ENCODE assay signal across 9 cellular contexts in the genomic region with DNA sequence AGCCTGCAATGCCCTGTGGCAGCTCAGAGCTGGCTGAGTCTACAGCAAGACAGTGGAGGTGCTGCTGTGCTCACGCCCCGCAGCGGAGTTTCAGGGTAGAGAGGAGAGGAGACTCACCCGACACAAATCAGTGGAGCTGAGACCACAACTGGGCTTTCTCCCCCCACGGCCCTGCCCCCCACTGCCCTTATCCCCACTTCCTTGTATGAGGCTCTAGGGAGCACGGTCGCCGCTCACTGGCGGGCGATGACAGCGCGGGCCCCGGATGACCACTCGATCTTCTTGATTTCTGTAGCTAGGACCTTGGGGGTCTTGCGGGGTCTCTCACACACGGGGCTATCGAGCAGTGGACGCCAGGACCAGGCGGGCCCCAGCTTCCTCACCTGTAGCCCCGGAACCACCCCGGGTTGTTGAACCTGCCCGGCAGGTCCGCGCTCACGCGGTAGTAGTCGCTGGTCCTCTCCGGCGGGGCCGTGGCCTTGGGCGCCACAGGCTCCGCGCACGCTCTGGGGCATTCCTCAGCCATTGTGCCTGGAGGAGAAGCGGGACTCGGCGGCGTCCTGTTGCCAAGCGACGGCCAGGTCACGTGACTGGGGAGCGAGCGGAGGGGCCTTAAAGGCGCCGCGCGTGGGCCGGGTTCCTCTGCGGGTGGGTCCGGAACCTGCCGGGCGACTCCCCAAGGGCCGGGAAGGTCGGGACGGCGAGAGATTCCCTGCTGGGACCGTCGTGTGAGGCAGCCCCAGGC. TPM values are rescaled to one million over a fixed set of nuclear protein-coding genes. Genes with fewer than 3 reads are reported as not detected.
DNase-seq lines count a peak whose midpoint lies in the region; ATAC-seq and TF ChIP-seq lines count a peak whose summit lies in the region.
"Had no signal": no experiment of that assay in that cellular context is flagged by ENCODE, and none has a peak within 500 bp of the region (broad histone marks: within the 10 kb centered on the region; RNA-seq: fewer than 3 reads in every experiment).

No MANE protein-coding gene starts in this region.

- DNase-seq in COLO668 (lab: John Stamatoyannopoulos, UW; ENCODE audit: unreplicated experiment) (peak; percentile 91), GOT3 (lab: John Stamatoyannopoulos, UW) (peak; percentile 49), NCI-H1092 treated with DMSO at 0.1 percent for 48 hours (lab: John Stamatoyannopoulos, UW) (peak; percentile 81), T follicular helper cell (ENCODE audit: low read depth) (peak; percentile 88), adipocyte (ENCODE audit: low read depth) (peak; percentile 96), heart left ventricle (peak; percentile 96 to 98 (median 97)), trophoblast cell (peak; percentile 95 to 99), thyroid gland (peak; percentile 97)

- peaks cover 12% of the 10 kb centered on the region for H3K79me2 ChIP-seq in trophoblast cell (ENCODE audit: control insufficient read depth, insufficient read depth, low read length, poor library complexity)

- 1% methylated on average over 10 to 58 of the region's 58 CpGs for WGBS in heart left ventricle, 4 donors
- no CpG with 5 or more reads among the region's 58 CpGs for WGBS in trophoblast cell (ENCODE audit: extremely low coverage, insufficient coverage, insufficient read length)
- WGBS in thyroid gland, 2 donors: 0 to 2% methylated on average over 11 to 45 of the region's 58 CpGs

- intact Hi-C loops in heart left ventricle (cut with DNase I): no loop called here
- intact Hi-C loops in thyroid gland (cut with DNase I): no loop called here

- H2BK12ac ChIP-seq in trophoblast cell (ENCODE audit: low read length): peak overlapping the region; percentile 10

- peak overlapping the region; percentile 39 for H2BK120ac ChIP-seq in trophoblast cell (ENCODE audit: insufficient read depth, low read length, poor library complexity)

- no peaks in the 10 kb centered on the region for H3K27me3 ChIP-seq in adipocyte (replicated peaks; ENCODE audit: control insufficient read depth, insufficient read depth, low read length)
- H3K27me3 ChIP-seq in heart left ventricle: no peaks in the 10 kb centered on the region
- H3K27me3 ChIP-seq in trophoblast cell (ENCODE audit: insufficient read depth, low read length): no peaks in the 10 kb centered on the region
- H3K27me3 ChIP-seq in thyroid gland: no peaks in the 10 kb centered on the region

- peak overlapping the region; percentile 42 for H3K14ac ChIP-seq in trophoblast cell (ENCODE audit: low read length)

- peak overlapping the region; percentile 42 for H4K91ac ChIP-seq in trophoblast cell (ENCODE audit: low read depth, low read length)

- peak; percentile 74 to 90 (median 83) for ATAC-seq in heart left ventricle

- H3K36me3 ChIP-seq in adipocyte (ENCODE audit: control insufficient read depth, insufficient read depth, low read length, severe bottlenecking) (peaks cover 20% of the 10 kb centered on the region), heart left ventricle (peaks cover 0 to 22% (median 18%) of the 10 kb centered on the region in 9 donors), trophoblast cell (ENCODE audit: control insufficient read depth in 1 of 2, insufficient read depth in 2 of 2, low read length in 2 of 2) (peaks cover 27 to 28% of the 10 kb centered on the region in 2 experiments), thyroid gland (peaks cover 10 to 13% of the 10 kb centered on the region in 2 donors)

- H3K18ac ChIP-seq in trophoblast cell (ENCODE audit: low read length): peak overlapping the region; percentile 58

- peak overlapping the region in 11 of 12 donors; percentile 70 to 91 (median 84) for H3K27ac ChIP-seq in heart left ventricle
- peak overlapping the region; percentile 27 for H3K27ac ChIP-seq in trophoblast cell (ENCODE audit: low read depth, low read length)
- H3K27ac ChIP-seq in thyroid gland: peak overlapping the region; percentile 48 to 72 (median 54)

- TF ChIP-seq CTCF in heart left ventricle (IDR thresholded peaks at IDR 0.05) (no peak), thyroid gland (IDR thresholded peaks at IDR 0.05) (no peak)

- H3K4me1 ChIP-seq in adipocyte (ENCODE audit: control insufficient read depth, insufficient read depth, low read length): peaks cover 18% of the 10 kb centered on the region
- H3K4me1 ChIP-seq in heart left ventricle: peaks cover 6 to 30% (median 20%) of the 10 kb centered on the region in 12 donors
- peaks cover 4 to 11% of the 10 kb centered on the region in 2 experiments for H3K4me1 ChIP-seq in trophoblast cell (ENCODE audit: control insufficient read depth in 1 of 2, insufficient read depth in 2 of 2, low read length in 2 of 2)
- H3K4me1 ChIP-seq in thyroid gland: peaks cover 18 to 19% of the 10 kb centered on the region in 2 donors

- TF ChIP-seq POLR2A in heart left ventricle (IDR thresholded peaks at IDR 0.05) (no peak), thyroid gland (IDR thresholded peaks at IDR 0.05) (peak in 1 of 2 donors; percentile 52)

- H2BK5ac ChIP-seq in trophoblast cell (ENCODE audit: low read depth, low read length, poor library complexity): no peak overlapping the region

- no peak overlapping the region for H4K12ac ChIP-seq in trophoblast cell (ENCODE audit: low read depth, low read length)

- H3K79me1 ChIP-seq in trophoblast cell (ENCODE audit: low read length): peaks cover 10% of the 10 kb centered on the region

- peak overlapping the region; percentile 94 for H3K9ac ChIP-seq in adipocyte (ENCODE audit: low read length)
- H3K9ac ChIP-seq in trophoblast cell (ENCODE audit: low read length): peak overlapping the region; percentile 17

- no peaks in the 10 kb centered on the region for H3K9me3 ChIP-seq in adipocyte (ENCODE audit: control insufficient read depth, low read length)
- no peaks in the 10 kb centered on the region for H3K9me3 ChIP-seq in heart left ventricle
- no peaks in the 10 kb centered on the region for H3K9me3 ChIP-seq in trophoblast cell (ENCODE audit: insufficient read depth, low read depth, low read length)
- no peaks in the 10 kb centered on the region for H3K9me3 ChIP-seq in thyroid gland

- peak overlapping the region; percentile 77 for H4K8ac ChIP-seq in trophoblast cell (ENCODE audit: low read depth, low read length)

- peak overlapping the region; percentile 17 for H2AK5ac ChIP-seq in trophoblast cell (ENCODE audit: low read length)

- H3K4ac ChIP-seq in trophoblast cell (ENCODE audit: low read depth, low read length): peak overlapping the region; percentile 17

- H3K4me3 ChIP-seq in adipocyte (ENCODE audit: low read length): peak overlapping the region; percentile 90
- H3K4me3 ChIP-seq in heart left ventricle: peak overlapping the region; percentile 67 to 98 (median 92)
- peak overlapping the region; percentile 95 for H3K4me3 ChIP-seq in trophoblast cell (ENCODE audit: low read depth, low read length)
- peak overlapping the region; percentile 69 to 92 (median 86) for H3K4me3 ChIP-seq in thyroid gland (replicated peaks in 1 of 3)

- no peak overlapping the region for H3K23ac ChIP-seq in trophoblast cell (ENCODE audit: low read length)

- H3K4me2 ChIP-seq in trophoblast cell (ENCODE audit: low read length): peak overlapping the region; percentile 99

- peak overlapping the region; percentile 90 for H2AFZ ChIP-seq in trophoblast cell (ENCODE audit: insufficient read depth, low read length, poor library complexity)

RNA-seq across cellular contexts. Expression of gene MRPS2, which starts 1.0 kb away (rescaled TPM):
- total RNA-seq in heart left ventricle: 10 to 100 TPM; 34.1 to 95.2 (median 46.5) TPM
- 10 to 100 TPM; 48.7 to 95.0 TPM for polyA plus RNA-seq in heart left ventricle
- polyA plus RNA-seq in trophoblast cell (2013): 73.0 and 79.0 TPM in 2 replicates
- 10 to 100 TPM; 26.5 to 47.5 (median 33.1) TPM for total RNA-seq in thyroid gland

RNA-seq across cellular contexts. Expression of gene PPP1R26, which starts 19.9 kb away (rescaled TPM):
- total RNA-seq in heart left ventricle (10 to 100 TPM; 17.3 to 30.1 (median 19.4) TPM), thyroid gland (10 to 100 TPM; 22.3 to 29.8 (median 25.7) TPM)
- 10 to 100 TPM; 13.2 to 13.6 TPM for polyA plus RNA-seq in heart left ventricle
- polyA plus RNA-seq in trophoblast cell (2013): 6.9 and 7.6 TPM in 2 replicates

RNA-seq across cellular contexts. Expression of gene LCN1, which starts 21.7 kb away (rescaled TPM):
- total RNA-seq in heart left ventricle: under 1 TPM in 2 of 9 donors, not detected in 7; 0.33 to 0.37 TPM
- under 1 TPM in 1 of 2 donors, not detected in 1; 0.50 TPM for polyA plus RNA-seq in heart left ventricle
- polyA plus RNA-seq in trophoblast cell (2013): 0.14 and 0.15 TPM in 2 replicates
- not detected for total RNA-seq in thyroid gland
- total RNA-seq: activated CD8-positive, alpha-beta memory T cell treated with anti-CD3 and anti-CD28 coated beads for 36 hours had no signal

RNA-seq across cellular contexts. Expression of gene OBP2A, which starts 46.4 kb away (rescaled TPM):
- total RNA-seq in heart left ventricle: not detected
- polyA plus RNA-seq in heart left ventricle: not detected
- polyA plus RNA-seq in trophoblast cell (2013): 0.08 TPM in 1 of 2 replicates, not detected in the other
- not detected for total RNA-seq in thyroid gland
- total RNA-seq: activated CD8-positive, alpha-beta memory T cell treated with anti-CD3 and anti-CD28 coated beads for 36 hours had no signal

Comparison
In these comparisons a context has a peak if more than half of its experiments do, and no peak if none do; other contexts are left out.
1. Peak in every context shown above with its lines: DNase-seq, ATAC-seq, H3K4me3 ChIP-seq and H3K27ac ChIP-seq.
2. H3K27ac ChIP-seq: peak in every context shown above with its lines; median percentile 84 in heart left ventricle; 54 in thyroid gland; 27 in trophoblast cell.